Comparison of ENCODE assay signal across 21 cellular contexts in the genomic region with DNA sequence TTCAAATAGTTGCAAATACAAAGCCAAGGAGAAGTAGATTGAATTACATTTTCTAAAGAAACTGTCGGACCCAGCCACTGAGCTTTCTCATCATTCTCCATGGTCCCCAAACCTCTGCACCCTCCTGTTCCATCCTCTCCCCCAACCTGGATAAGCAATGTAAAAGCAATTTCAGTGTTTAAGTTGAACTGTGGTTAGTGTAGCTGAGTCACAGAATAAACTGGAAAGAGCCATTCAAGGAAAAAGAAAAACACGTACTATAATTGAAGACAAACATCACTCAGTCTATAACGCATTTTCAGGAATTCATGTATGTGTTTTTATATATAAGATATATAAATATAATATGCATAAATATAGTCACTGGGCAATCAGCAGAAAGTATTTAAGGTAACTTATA.
"Had no signal": no experiment of that assay in that cellular context is flagged by ENCODE, and none has a peak within 500 bp of the region (broad histone marks: within the 10 kb centered on the region; RNA-seq: fewer than 3 reads in every experiment).

No MANE protein-coding gene starts in this region.

- ATAC-seq: HepG2, Panc1, SK-N-SH treated with all-trans-retinoic acid at 6 μM for 48 hours had no signal

- FAIRE-seq: HepG2 had no signal

- H3K27ac ChIP-seq: RWPE1 had no signal

- DNase-seq: IMR-90, Karpas-422, KG1, MM.1S, NCI-H1092 treated with DMSO at 0.1 percent for 48 hours, NCI-H1436, NCI-H187, NCI-H2029, NCI-H2081 treated with DMSO at 0.1 percent for 48 hours, NCI-H2171, NCI-H226, NCI-H446, NCI-H510A, NCI-H524 treated with DMSO at 0.1 percent for 48 hours, NCI-H69, NCI-H774, SHP77 had no signal
